8 cellular contexts compared by ENCODE assay signal in genomic region chr4:4026708-4027107, GRCh38.
A peak's percentile ranks its signal among the peaks of the same experiment; 100 is the strongest.
DNase-seq lines count a peak whose midpoint lies in the region; ATAC-seq, FAIRE-seq and TF ChIP-seq lines count a peak whose summit lies in the region.
"Not testable (repeated sequence)": the region's sequence is repeated elsewhere in the genome, so short reads cannot be mapped to it uniquely, and the experiment has no call there.

No MANE protein-coding gene starts in this region.

- not testable (repeated sequence) for H3K4me2 ChIP-seq in HepG2 (ENCODE audit: low read depth, low read length)

- not testable (repeated sequence) for TF ChIP-seq CTCF in BE2C (IDR thresholded peaks at IDR 0.05; ENCODE audit: low read depth, low read length); activated CD8-positive, alpha-beta T cell treated with anti-CD3 and anti-CD28 coated beads for 36 hours (IDR thresholded peaks at IDR 0.05); HepG2 (CRISPR knock-in tag; IDR thresholded peaks at IDR 0.05)

- FAIRE-seq in HepG2 (lab: Jason Lieb, UNC): not testable (repeated sequence)

- not testable (repeated sequence) for TF ChIP-seq RAD21 in HepG2 (CRISPR knock-in tag; IDR thresholded peaks at IDR 0.05)

- peaks cover 17% of the 10 kb centered on the region for H3K27me3 Mint-ChIP-seq in activated CD8-positive, alpha-beta T cell treated with anti-CD3 and anti-CD28 coated beads for 36 hours

- ATAC-seq in activated CD8-positive, alpha-beta T cell treated with anti-CD3 and anti-CD28 coated beads for 36 hours; HepG2: not testable (repeated sequence)

- not testable (repeated sequence) for H3K27ac Mint-ChIP-seq in activated CD8-positive, alpha-beta T cell treated with anti-CD3 and anti-CD28 coated beads for 36 hours

- WGBS in HepG2 (ENCODE audit: low lambda C conversion rate): 19% methylated on average over 4 of the region's 4 CpGs

- H3K27ac ChIP-seq in HepG2 (ENCODE audit: extremely low read length, insufficient read depth, low read length): not testable (repeated sequence)

- CTCF ChIA-PET in activated CD8-positive, alpha-beta T cell treated with anti-CD3 and anti-CD28 coated beads for 36 hours (lab: Charles Lee); HepG2 (lab: Yijun Ruan, JAX; ENCODE audit: low intra/inter-chr PET ratio, low total read pairs): not testable (repeated sequence)

- intact Hi-C loops in activated CD8-positive, alpha-beta T cell treated with anti-CD3 and anti-CD28 coated beads for 36 hours (cut with micrococcal nuclease); HepG2 (cut with micrococcal nuclease; ENCODE audit: unreplicated experiment): not testable (repeated sequence)

- not testable (repeated sequence) for H3K4me3 ChIP-seq in BE2C (ENCODE audit: low read depth, low read length); MG63; HepG2 (replicated peaks in 1 of 3; ENCODE audit: insufficient read depth in 1 of 3, low read depth in 2 of 3, low read length in 3 of 3)

- not testable (repeated sequence) for TF ChIP-seq POLR2A in erythroblast (IDR thresholded peaks at IDR 0.05; ENCODE audit: low read length); HepG2 (IDR thresholded peaks at IDR 0.05; ENCODE audit: insufficient read depth in 1 of 2, low read depth in 2 of 2, low read length in 2 of 2)

- not testable (repeated sequence) for H3K4me1 Mint-ChIP-seq in activated CD8-positive, alpha-beta T cell treated with anti-CD3 and anti-CD28 coated beads for 36 hours (ENCODE audit: low read depth)

- not testable (repeated sequence) for H3K4me1 ChIP-seq in BE2C; HepG2 (ENCODE audit: insufficient read depth, low read length)

- DNase-seq in BE2C: peak; percentile 67
- DNase-seq in ELR (ENCODE audit: low read depth): peak; percentile 7
- DNase-seq in HT1080 (ENCODE audit: low read depth): peak; percentile 61
- DNase-seq in MG63: peak; percentile 11
- DNase-seq in RPMI7951 (ENCODE audit: low read depth): peak; percentile 7
- DNase-seq in activated CD8-positive, alpha-beta T cell treated with anti-CD3 and anti-CD28 coated beads for 36 hours: peak; percentile 9
- DNase-seq in erythroblast (lab: John Stamatoyannopoulos, UW): peak; percentile 2 to 12
- peak; percentile 8 for DNase-seq in HepG2 (ENCODE audit: low spot score)

- not testable (repeated sequence) for H3K9me3 Mint-ChIP-seq in activated CD8-positive, alpha-beta T cell treated with anti-CD3 and anti-CD28 coated beads for 36 hours

- H3K79me2 ChIP-seq in HepG2 (ENCODE audit: insufficient read depth, low read length): not testable (repeated sequence)

- not testable (repeated sequence) for H3K27me3 ChIP-seq in BE2C; MG63; HepG2 (ENCODE audit: control insufficient read depth in 1 of 2, insufficient read depth in 2 of 2, low read length in 2 of 2)

- H4K20me1 ChIP-seq in HepG2 (ENCODE audit: insufficient read depth, low read length): not testable (repeated sequence)

- H3K36me3 Mint-ChIP-seq in activated CD8-positive, alpha-beta T cell treated with anti-CD3 and anti-CD28 coated beads for 36 hours (ENCODE audit: low read depth): not testable (repeated sequence)

- POLR2A ChIA-PET in activated CD8-positive, alpha-beta T cell treated with anti-CD3 and anti-CD28 coated beads for 36 hours (lab: Charles Lee); HepG2 (lab: Yijun Ruan, JAX): not testable (repeated sequence)

- TF ChIP-seq EP300 in HepG2 (IDR thresholded peaks at IDR 0.05; ENCODE audit: low read depth in 2 of 2, low read length in 2 of 2); HepG2 (CRISPR knock-in tag; IDR thresholded peaks at IDR 0.05; ENCODE audit: borderline replicate concordance): not testable (repeated sequence)

- not testable (repeated sequence) for H3K9me3 ChIP-seq in BE2C; MG63; HepG2 (ENCODE audit: low read length)

- not testable (repeated sequence) for H3K4me3 Mint-ChIP-seq in activated CD8-positive, alpha-beta T cell treated with anti-CD3 and anti-CD28 coated beads for 36 hours

- not testable (repeated sequence) for BruUV-seq in HepG2 (replicated peaks; lab: Mats Ljungman, UMichigan)

- H3K36me3 ChIP-seq in BE2C; MG63; HepG2 (replicated peaks in 1 of 2; ENCODE audit: control insufficient read depth in 1 of 2, insufficient read depth in 2 of 2, low read length in 2 of 2): not testable (repeated sequence)

- in situ Hi-C loops in HepG2 (cut with HindIII; ENCODE audit: extremely low pct_ligation_motif_present, low pct_unique_long_range_greater_than_20kb): not testable (repeated sequence)

- not testable (repeated sequence) for H2AFZ ChIP-seq in HepG2 (ENCODE audit: low read length)

- not testable (repeated sequence) for H3K9ac ChIP-seq in HepG2 (ENCODE audit: insufficient read depth, low read depth, low read length)

TF ChIP-seq in HepG2, 621 proteins besides CTCF, POLR2A, EP300 and RAD21:
- TF ChIP-seq RAD51 (IDR thresholded peaks at IDR 0.05; ENCODE audit: borderline replicate concordance): peak; percentile 31; the same call in 1 of the 2 replicates
- 0 out of 2 replicates have a peak, but pooled peaks have one; percentile 37 for TF ChIP-seq NFYB (CRISPR knock-in tag; IDR thresholded peaks at IDR 0.05)
- TF ChIP-seq MNT (IDR thresholded peaks at IDR 0.05): peak; percentile 82
- TF ChIP-seq USF2 (IDR thresholded peaks at IDR 0.05; ENCODE audit: low read depth, low read length): peak; percentile 43; the same call in 1 of the 2 replicates
- TF ChIP-seq USF2 (CRISPR knock-in tag; IDR thresholded peaks at IDR 0.05; ENCODE audit: borderline replicate concordance): not testable (repeated sequence)
- 0 out of 2 replicates have a peak, but pooled peaks have one; percentile 38 for TF ChIP-seq NFYC (CRISPR knock-in tag; IDR thresholded peaks at IDR 0.05)
- peak; percentile 46 for TF ChIP-seq BHLHE40 (IDR thresholded peaks at IDR 0.05; ENCODE audit: low read length)

Comparison
In these comparisons a context has a peak if more than half of its experiments do, and no peak if none do; other contexts are left out.
1. DNase-seq: peak in every context shown above with its lines; median percentile 67 in BE2C; 61 in HT1080; 11 in MG63; 9 in activated CD8-positive, alpha-beta T cell treated with anti-CD3 and anti-CD28 coated beads for 36 hours; 8 in HepG2; 7 in ELR; 7 in RPMI7951; 7 in erythroblast.